In genomic region chr21:14382835-14383595, GRCh38 we compare ENCODE assay signal across 8 cellular contexts. TPM values are rescaled to one million over a fixed set of nuclear protein-coding genes. Genes with fewer than 3 reads are reported as not detected.
DNase-seq lines count a peak whose midpoint lies in the region; ATAC-seq and TF ChIP-seq lines count a peak whose summit lies in the region.

TSS of gene HSPA13 (minus strand) at chr21:14383146. CDS start at chr21:14383119, 27 bp downstream.

- H3K9me3 Mint-ChIP-seq in activated CD4-positive, alpha-beta T cell treated with anti-CD3 and anti-CD28 coated beads, Interleukin-2, amount 10 ng/mL, durations not matched to agents 7 days and 5 days: no peaks in the 10 kb centered on the region

- CTCF ChIA-PET in BJ (lab: Yijun Ruan, JAX): interaction anchor here (1.1 kb wide), 1 partner anchor 1221 kb away, joined by 4 read pairs; no protein-coding TSS in a partner anchor
- CTCF ChIA-PET in activated CD4-positive, alpha-beta T cell treated with anti-CD3 and anti-CD28 coated beads, Interleukin-2, amount 10 ng/mL, durations not matched to agents 7 days and 5 days (lab: Charles Lee): interaction anchor here (1.0 to 1.1 kb wide), 3 partner anchors 9 to 392 kb away, joined by 3 read pairs; no protein-coding TSS in a partner anchor

- POLR2A ChIA-PET in BJ (lab: Charles Lee): no interaction called here
- POLR2A ChIA-PET in activated CD4-positive, alpha-beta T cell treated with anti-CD3 and anti-CD28 coated beads, Interleukin-2, amount 10 ng/mL, durations not matched to agents 7 days and 5 days (lab: Charles Lee): no interaction called here

- TF ChIP-seq CTCF in BJ (IDR thresholded peaks at IDR 0.05; ENCODE audit: insufficient read depth, low read depth, low read length) (peak; percentile 10; the same call in 1 of the 2 replicates), coronary artery (IDR thresholded peaks at IDR 0.05) (no peak)

- ATAC-seq in HG03460 (IDR thresholded peaks at IDR 0.05; ENCODE audit: unreplicated experiment): peak; percentile 97

- H3K4me3 Mint-ChIP-seq in activated CD4-positive, alpha-beta T cell treated with anti-CD3 and anti-CD28 coated beads, Interleukin-2, amount 10 ng/mL, durations not matched to agents 7 days and 5 days: peak within 1 kb of the TSS; percentile 95

- H3K4me1 Mint-ChIP-seq in activated CD4-positive, alpha-beta T cell treated with anti-CD3 and anti-CD28 coated beads, Interleukin-2, amount 10 ng/mL, durations not matched to agents 7 days and 5 days: peaks cover 40% of the 10 kb centered on the region

- DNase-seq in BJ (ENCODE audit: low read depth) (peak; percentile 99), GM19240 (ENCODE audit: insufficient read length, low spot score) (peak; percentile 77), NCI-H526 (lab: John Stamatoyannopoulos, UW) (peak; percentile 99), coronary artery (ENCODE audit: low spot score) (peak; percentile 100)
- peak; percentile 100 for DNase-seq in activated CD4-positive, alpha-beta T cell treated with anti-CD3 and anti-CD28 coated beads, Interleukin-2, amount 10 ng/mL, durations not matched to agents 7 days and 5 days
- DNase-seq in stimulated activated CD4-positive, alpha-beta T cell treated with anti-CD3 and anti-CD28 coated beads, Interleukin-1b, Interleukin-23, amount 100 ng/mL, for 4 hours (ENCODE audit: low read depth in 2 of 2): peak; percentile 96 to 97

- H3K36me3 ChIP-seq in BJ (ENCODE audit: control insufficient read depth, insufficient read depth, low read length): peaks cover 2% of the 10 kb centered on the region

- H3K27me3 Mint-ChIP-seq in activated CD4-positive, alpha-beta T cell treated with anti-CD3 and anti-CD28 coated beads, Interleukin-2, amount 10 ng/mL, durations not matched to agents 7 days and 5 days: no peaks in the 10 kb centered on the region

- no peaks in the 10 kb centered on the region for H3K27me3 ChIP-seq in BJ (ENCODE audit: control insufficient read depth, insufficient read depth, low read length)
- H3K27me3 ChIP-seq in layer of hippocampus (ENCODE audit: control insufficient read depth, insufficient read depth, low read length): no peaks in the 10 kb centered on the region

- H3K4me3 ChIP-seq in BJ (ENCODE audit: low read depth, low read length) (peak within 1 kb of the TSS; percentile 84), coronary artery (peak within 1 kb of the TSS; percentile 96)

- H3K27ac ChIP-seq in coronary artery (peak within 1 kb of the TSS; percentile 87 to 94), layer of hippocampus (ENCODE audit: low read depth, low read length) (peak within 1 kb of the TSS; percentile 92)

- peaks cover 6% of the 10 kb centered on the region for H3K36me3 Mint-ChIP-seq in activated CD4-positive, alpha-beta T cell treated with anti-CD3 and anti-CD28 coated beads, Interleukin-2, amount 10 ng/mL, durations not matched to agents 7 days and 5 days (ENCODE audit: low read depth)

- peak within 1 kb of the TSS; percentile 98 for H3K27ac Mint-ChIP-seq in activated CD4-positive, alpha-beta T cell treated with anti-CD3 and anti-CD28 coated beads, Interleukin-2, amount 10 ng/mL, durations not matched to agents 7 days and 5 days

RNA-seq across cellular contexts. Expression of gene HSPA13, which starts in this region (rescaled TPM):
- polyA plus RNA-seq in BJ (2011; rRNA removed): 15.2 and 40.4 TPM in 2 replicates
- 11.1 and 13.4 TPM in 2 replicates for polyA minus RNA-seq in BJ (2011; rRNA and poly(A)+ RNA removed)
- total RNA-seq in activated CD4-positive, alpha-beta T cell treated with anti-CD3 and anti-CD28 coated beads, Interleukin-2, amount 10 ng/mL, durations not matched to agents 7 days and 5 days: 10 to 100 TPM; 26.6 to 29.6 TPM

Comparison
In these comparisons a context has a peak if more than half of its experiments do, and no peak if none do; other contexts are left out.
1. Peak in every context shown above with its lines: DNase-seq, ATAC-seq, H3K4me3 ChIP-seq and H3K27ac ChIP-seq.